ENCODE assay signal across 12 cellular contexts in genomic region chr12:118063567-118064391, GRCh38. TPM values are rescaled to one million over a fixed set of nuclear protein-coding genes. Genes with fewer than 3 reads are reported as not detected.
DNase-seq lines count a peak whose midpoint lies in the region; ATAC-seq and TF ChIP-seq lines count a peak whose summit lies in the region.
"Had no signal": no experiment of that assay in that cellular context is flagged by ENCODE, and none has a peak within 500 bp of the region (broad histone marks: within the 10 kb centered on the region; RNA-seq: fewer than 3 reads in every experiment).

No MANE protein-coding gene starts in this region.

- POLR2A ChIA-PET in WTC11 (lab: Charles Lee): interaction anchor here (0.5 to 1.9 kb wide), 6 partner anchors 29 to 191 kb away, joined by 3 to 7 read pairs (median 4); partner anchors contain the start of genes PEBP1 and VSIG10

- H3K9me3 ChIP-seq in hepatocyte (ENCODE audit: low read depth) (no peaks in the 10 kb centered on the region), suprapubic skin (no peaks in the 10 kb centered on the region)

- intact Hi-C loops in activated naive CD4-positive, alpha-beta T cell treated with anti-CD3 and anti-CD28 coated beads for 36 hours (cut with micrococcal nuclease): loop anchor here (5.0 kb wide), 3 partner anchors 59 to 294 kb away; partner anchors contain the start of gene KSR2

- peaks cover 47% of the 10 kb centered on the region for H3K4me1 Mint-ChIP-seq in activated naive CD4-positive, alpha-beta T cell treated with anti-CD3 and anti-CD28 coated beads for 36 hours (ENCODE audit: low read depth)
- peaks cover 45% of the 10 kb centered on the region for H3K4me1 Mint-ChIP-seq in WTC11

- CTCF ChIA-PET in activated naive CD4-positive, alpha-beta T cell treated with anti-CD3 and anti-CD28 coated beads for 36 hours (lab: Charles Lee): interaction anchor here (0.7 to 3.6 kb wide), 8 partner anchors 8 to 312 kb away, joined by 4 to 18 read pairs (median 6); partner anchors contain the start of gene SUDS3
- CTCF ChIA-PET in WTC11 (lab: Charles Lee): interaction anchor here (0.6 to 4.9 kb wide), 17 partner anchors 8 to 1777 kb away, joined by 3 to 44 read pairs (median 4); partner anchors contain the start of genes PEBP1, SUDS3, TAOK3 and VSIG10

- H3K4me1 ChIP-seq in hepatocyte (ENCODE audit: insufficient read depth) (peaks cover 31% of the 10 kb centered on the region), suprapubic skin (peaks cover 45% of the 10 kb centered on the region)

- H3K36me3 ChIP-seq in hepatocyte (replicated peaks; ENCODE audit: insufficient read depth, low read depth) (no peaks in the 10 kb centered on the region), suprapubic skin (no peaks in the 10 kb centered on the region)

- H3K9me3 Mint-ChIP-seq in activated naive CD4-positive, alpha-beta T cell treated with anti-CD3 and anti-CD28 coated beads for 36 hours: no peaks in the 10 kb centered on the region
- H3K9me3 Mint-ChIP-seq in WTC11: no peaks in the 10 kb centered on the region
- H3K9me3 Mint-ChIP-seq: CD14-positive monocyte had no signal

- H3K27ac ChIP-seq in hepatocyte (peak overlapping the region; percentile 98), suprapubic skin (peak overlapping the region; percentile 29)
- H3K27ac ChIP-seq: KMS-11 had no signal

- H3K27ac Mint-ChIP-seq in activated naive CD4-positive, alpha-beta T cell treated with anti-CD3 and anti-CD28 coated beads for 36 hours: peak overlapping the region; percentile 18
- H3K27ac Mint-ChIP-seq in WTC11: peak overlapping the region; percentile 82

- H3K27me3 ChIP-seq in hepatocyte (no peaks in the 10 kb centered on the region), suprapubic skin (no peaks in the 10 kb centered on the region)

- TF ChIP-seq EP300 in suprapubic skin (IDR thresholded peaks at IDR 0.05): no peak

- ATAC-seq in WTC11 (no peak), HG02885 (IDR thresholded peaks at IDR 0.05; ENCODE audit: poor library complexity, unreplicated experiment) (no peak), HG03108 (IDR thresholded peaks at IDR 0.05; ENCODE audit: unreplicated experiment) (no peak)
- ATAC-seq: PC-3 had no signal

- DNase-seq in activated naive CD4-positive, alpha-beta T cell treated with anti-CD3 and anti-CD28 coated beads for 36 hours: no peak
- DNase-seq in activated naive CD4-positive, alpha-beta T cell treated with anti-CD3 and anti-CD28 coated beads, Interleukin-2, amount 50 U/mL, for 16 hours: no peak
- DNase-seq in WTC11 (ENCODE audit: low spot score): no peak
- peak; percentile 41 for DNase-seq in hepatocyte (ENCODE audit: low spot score)
- no peak for DNase-seq in suprapubic skin (ENCODE audit: low spot score in 2 of 2)
- DNase-seq in cerebellar nuclear complex (lab: John Stamatoyannopoulos, UW): no peak
- DNase-seq: PC-3 had no signal

- H2AFZ ChIP-seq in hepatocyte: no peak overlapping the region

- H4K20me1 ChIP-seq in hepatocyte (ENCODE audit: insufficient read depth, poor library complexity, severe bottlenecking): no peaks in the 10 kb centered on the region

- 52% methylated on average over 4 of the region's 4 CpGs for WGBS in hepatocyte (ENCODE audit: low lambda C conversion rate, missing lambda C conversion rate)
- 73% methylated on average over 4 of the region's 4 CpGs for WGBS in suprapubic skin

- no peaks in the 10 kb centered on the region for H3K36me3 Mint-ChIP-seq in activated naive CD4-positive, alpha-beta T cell treated with anti-CD3 and anti-CD28 coated beads for 36 hours (ENCODE audit: low read depth)
- peaks cover 30% of the 10 kb centered on the region for H3K36me3 Mint-ChIP-seq in WTC11

- no peaks in the 10 kb centered on the region for H3K9me2 ChIP-seq in hepatocyte (replicated peaks; ENCODE audit: insufficient read depth)

- H3K4me3 Mint-ChIP-seq in activated naive CD4-positive, alpha-beta T cell treated with anti-CD3 and anti-CD28 coated beads for 36 hours: peak overlapping the region; percentile 50
- peak overlapping the region; percentile 89 for H3K4me3 Mint-ChIP-seq in WTC11

- H3K79me2 ChIP-seq in hepatocyte: peaks cover 24% of the 10 kb centered on the region

- no peak for TF ChIP-seq POLR2A in suprapubic skin (IDR thresholded peaks at IDR 0.05)

- peaks cover 8% of the 10 kb centered on the region for H3K27me3 Mint-ChIP-seq in activated naive CD4-positive, alpha-beta T cell treated with anti-CD3 and anti-CD28 coated beads for 36 hours (ENCODE audit: low read depth)
- H3K27me3 Mint-ChIP-seq in WTC11 (ENCODE audit: low read depth): no peaks in the 10 kb centered on the region

- H3K4me3 ChIP-seq in hepatocyte (no peak overlapping the region), suprapubic skin (no peak overlapping the region)
- H3K4me3 ChIP-seq: lung had no signal

- TF ChIP-seq CTCF in WTC11 (IDR thresholded peaks at IDR 0.05) (no peak), hepatocyte (IDR thresholded peaks at IDR 0.05; ENCODE audit: poor library complexity) (no peak), suprapubic skin (IDR thresholded peaks at IDR 0.05) (no peak)

- H3K4me2 ChIP-seq in hepatocyte: peak overlapping the region; percentile 98
- H3K4me2 ChIP-seq: KMS-11 had no signal

TF ChIP-seq in WTC11, 78 proteins besides CTCF, POLR2A, EP300 and RAD21:
- TF ChIP-seq CBFB (CRISPR knock-in tag; IDR thresholded peaks at IDR 0.05; ENCODE audit: low read depth): no peak
- peak; percentile 75 for TF ChIP-seq GABPB1 (CRISPR knock-in tag; IDR thresholded peaks at IDR 0.05)
TF ChIP-seq in WTC11: peak in this region for 1.

RNA-seq across cellular contexts. Expression of gene WSB2, which starts 2.8 kb away (rescaled TPM):
- 10 to 100 TPM; 31.0 to 31.7 TPM for total RNA-seq in activated naive CD4-positive, alpha-beta T cell treated with anti-CD3 and anti-CD28 coated beads for 36 hours
- total RNA-seq in WTC11 (2021): 59.0 to 74.2 TPM (median 60.5 TPM) in 3 replicates
- total RNA-seq in hepatocyte: 86.2 and 99.5 TPM in 2 replicates
- 45.4 and 51.5 TPM in 2 replicates for polyA plus RNA-seq in hepatocyte
- total RNA-seq in suprapubic skin: 10 to 100 TPM; 46.0 to 74.3 (median 60.7) TPM

RNA-seq across cellular contexts. Expression of gene VSIG10, which starts 40.0 kb away (rescaled TPM):
- total RNA-seq in activated naive CD4-positive, alpha-beta T cell treated with anti-CD3 and anti-CD28 coated beads for 36 hours: 1 to 10 TPM; 1.7 to 2.4 TPM
- total RNA-seq in WTC11 (2021): 69.7 to 82.5 TPM (median 74.4 TPM) in 3 replicates
- total RNA-seq in hepatocyte: 21.0 and 22.8 TPM in 2 replicates
- polyA plus RNA-seq in hepatocyte: 12.0 and 14.6 TPM in 2 replicates
- 10 to 100 TPM; 20.4 to 25.9 (median 23.6) TPM for total RNA-seq in suprapubic skin

RNA-seq across cellular contexts. Expression of gene RFC5, which starts 47.3 kb away (rescaled TPM):
- total RNA-seq in activated naive CD4-positive, alpha-beta T cell treated with anti-CD3 and anti-CD28 coated beads for 36 hours: 10 to 100 TPM; 62.0 to 62.5 TPM
- total RNA-seq in WTC11 (2021) (34.5 to 35.9 TPM (median 35.2 TPM) in 3 replicates), hepatocyte (16.3 and 18.6 TPM in 2 replicates), suprapubic skin (10 to 100 TPM in 2 of 4 donors, 1 to 10 TPM in 2; 9.0 to 14.0 (median 10.7) TPM)
- 12.6 and 17.3 TPM in 2 replicates for polyA plus RNA-seq in hepatocyte
